ENCODE assay signal across 17 cellular contexts in the genomic region with DNA sequence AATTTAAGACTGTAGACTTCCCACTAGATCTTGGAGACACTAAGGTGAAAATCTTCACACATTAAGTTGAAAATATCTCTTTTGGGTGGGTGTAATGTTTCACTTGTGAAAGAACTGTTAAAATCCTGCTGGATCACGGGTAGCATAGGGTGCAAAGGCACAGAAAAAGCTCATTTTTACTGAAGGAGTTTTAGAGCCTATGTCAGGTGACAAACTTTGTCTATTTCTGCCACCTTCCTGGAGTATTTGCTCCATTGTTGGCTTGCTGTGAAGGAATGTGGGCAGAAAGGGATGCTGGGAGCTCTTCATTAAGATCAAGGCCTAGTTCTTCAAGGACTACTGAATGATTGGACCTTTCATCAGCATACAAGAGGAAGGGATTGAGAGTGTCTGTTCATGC.
DNase-seq lines count a peak whose midpoint lies in the region; ATAC-seq, FAIRE-seq and TF ChIP-seq lines count a peak whose summit lies in the region.
"Had no signal": no experiment of that assay in that cellular context is flagged by ENCODE, and none has a peak within 500 bp of the region (broad histone marks: within the 10 kb centered on the region; RNA-seq: fewer than 3 reads in every experiment).

No MANE protein-coding gene starts in this region.

- H4K8ac ChIP-seq in H1 (ENCODE audit: extremely low read depth, insufficient read depth, low read length) (no peak overlapping the region), mesenchymal stem cell (ENCODE audit: low read length) (no peak overlapping the region)

- H3K14ac ChIP-seq in H1 (ENCODE audit: insufficient read length): no peak overlapping the region
- H3K14ac ChIP-seq in mesenchymal stem cell (ENCODE audit: low read length in 2 of 2): no peak overlapping the region

- TF ChIP-seq CTCF in WTC11 (IDR thresholded peaks at IDR 0.05) (no peak), H1 (IDR thresholded peaks at IDR 0.05; ENCODE audit: control extremely low read depth in 1 of 3, insufficient read depth in 1 of 3, low read depth in 1 of 3, low read length in 3 of 3) (no peak), WERI-Rb-1 (IDR thresholded peaks at IDR 0.05; ENCODE audit: low read depth, low read length) (no peak)

- H3K27me3 ChIP-seq in H1 (replicated peaks in 1 of 4; ENCODE audit: control insufficient read depth in 3 of 4, extremely low read depth in 1 of 4, insufficient read depth in 3 of 4, low read length in 3 of 4) (no peaks in the 10 kb centered on the region), mesenchymal stem cell (ENCODE audit: control insufficient read depth in 1 of 2, insufficient read depth in 1 of 2, low read length in 2 of 2) (no peaks in the 10 kb centered on the region), WERI-Rb-1 (ENCODE audit: insufficient read depth, low read depth, severe bottlenecking) (no peaks in the 10 kb centered on the region)

- ATAC-seq in WTC11 (no peak), GM19452 (IDR thresholded peaks at IDR 0.05; ENCODE audit: unreplicated experiment) (no peak), HG03432 (IDR thresholded peaks at IDR 0.05; ENCODE audit: unreplicated experiment) (no peak)

- H3K27ac ChIP-seq in H1 (ENCODE audit: low read depth, low read length) (no peak overlapping the region), mesenchymal stem cell (ENCODE audit: low read length, poor library complexity, severe bottlenecking) (no peak overlapping the region), substantia nigra (ENCODE audit: low read depth, low read length, poor library complexity, severe bottlenecking) (peak overlapping the region; percentile 96), WERI-Rb-1 (no peak overlapping the region)

- peak overlapping the region; percentile 71 for H2BK12ac ChIP-seq in H1 (ENCODE audit: low read depth, low read length)
- H2BK12ac ChIP-seq in mesenchymal stem cell (ENCODE audit: low read length in 2 of 2): no peak overlapping the region

- no peak overlapping the region for H3K56ac ChIP-seq in H1 (replicated peaks; ENCODE audit: insufficient read length, low read depth, low read length)

- no peak overlapping the region for H4K5ac ChIP-seq in H1 (ENCODE audit: insufficient read length, low read depth, low read length)

- H3K36me3 ChIP-seq in H1 (ENCODE audit: control insufficient read depth in 2 of 4, insufficient read depth in 4 of 4, low read length in 3 of 4) (no peaks in the 10 kb centered on the region), mesenchymal stem cell (ENCODE audit: control insufficient read depth in 1 of 2, insufficient read depth in 2 of 2, low read depth in 1 of 2, low read length in 2 of 2) (no peaks in the 10 kb centered on the region), WERI-Rb-1 (no peaks in the 10 kb centered on the region)

- peak overlapping the region in 1 of 2 experiments; percentile 54; a peak in 1 of 4 replicates for H3K4me2 ChIP-seq in H1 (ENCODE audit: insufficient read depth in 1 of 2, low read depth in 2 of 2, low read length in 2 of 2)
- no peak overlapping the region for H3K4me2 ChIP-seq in mesenchymal stem cell (ENCODE audit: low read length, poor library complexity, severe bottlenecking)

- H2AK5ac ChIP-seq in H1 (ENCODE audit: low read depth, low read length) (no peak overlapping the region), mesenchymal stem cell (ENCODE audit: low read length, severe bottlenecking) (peak overlapping the region; percentile 49)

- POLR2A ChIA-PET in WTC11 (lab: Charles Lee) (interaction anchor here (1.3 kb wide), 1 partner anchor 8 kb away, joined by 4 read pairs; no protein-coding TSS in a partner anchor), H1 (lab: Charles Lee; ENCODE audit: partially characterized antibody) (interaction anchor here (0.7 to 4.8 kb wide), 7 partner anchors 8 to 119 kb away, joined by 3 to 24 read pairs (median 5); no protein-coding TSS in a partner anchor)

- CTCF ChIA-PET in WTC11 (lab: Charles Lee) (interaction anchor here (0.6 to 1.8 kb wide), 4 partner anchors 13 to 115 kb away, joined by 3 to 4 read pairs (median 4); no protein-coding TSS in a partner anchor), H1 (lab: Charles Lee; ENCODE audit: partially characterized antibody) (interaction anchor here (1.4 to 2.8 kb wide), 7 partner anchors 10 to 264 kb away, joined by 3 to 10 read pairs (median 5); no protein-coding TSS in a partner anchor)

- TF ChIP-seq RAD21 in H1 (IDR thresholded peaks at IDR 0.05 in 1 of 2, conservative IDR thresholded peaks at IDR 0.05 in 1 of 2; ENCODE audit: low read depth in 2 of 2, low read length in 2 of 2): no peak

- H3K4me3 Mint-ChIP-seq in WTC11: no peak overlapping the region
- H3K4me3 Mint-ChIP-seq in T-helper 2 cell treated with Interferon-gamma antibody and Interleukin-4, amounts not matched to agents 5 μg/mL and 100 μg/mL, for 36 hours: no peak overlapping the region
- H3K4me3 Mint-ChIP-seq: CD4-positive, alpha-beta T cell had no signal

- H2AFZ ChIP-seq in H1 (ENCODE audit: low read length) (no peak overlapping the region), mesenchymal stem cell (ENCODE audit: low read depth, low read length) (no peak overlapping the region)

- DNase-seq in WTC11 (ENCODE audit: low spot score): no peak
- no peak for DNase-seq in H1 (ENCODE audit: low read depth in 1 of 2, low spot score in 2 of 2)
- DNase-seq in mesenchymal stem cell: no peak
- DNase-seq in substantia nigra (lab: John Stamatoyannopoulos, UW): no peak
- DNase-seq in T-helper 2 cell treated with Interferon-gamma antibody and Interleukin-4, amounts not matched to agents 5 μg/mL and 100 μg/mL, for 36 hours (ENCODE audit: low spot score): no peak
- DNase-seq in WERI-Rb-1: no peak
- DNase-seq: CD4-positive, alpha-beta T cell; EL; H7; NCI-H1105 treated with DMSO at 0.1 percent for 48 hours; NCI-H187; NCI-H446; NCI-H69; NK-92 treated with Interleukin-12 subunit alpha and Interleukin-12 subunit beta, amount 100 ng/mL, for 24 hours; RPMI8226 had no signal

- H3K4me1 ChIP-seq in H1 (replicated peaks in 1 of 4; ENCODE audit: control insufficient read depth in 3 of 4, insufficient read depth in 4 of 4, low read length in 3 of 4): peaks cover 13 to 30% (median 21%) of the 10 kb centered on the region in 4 experiments; a peak in 6 of 7 replicates
- H3K4me1 ChIP-seq in mesenchymal stem cell (ENCODE audit: control insufficient read depth, insufficient read depth, low read depth, low read length): peaks cover 8% of the 10 kb centered on the region

- H3K4me3 ChIP-seq in H1 (ENCODE audit: extremely low read depth in 1 of 4, insufficient read depth in 2 of 4, low read depth in 3 of 4, low read length in 4 of 4) (no peak overlapping the region), mesenchymal stem cell (ENCODE audit: insufficient read depth in 1 of 2, low read depth in 1 of 2, low read length in 2 of 2) (no peak overlapping the region), WERI-Rb-1 (ENCODE audit: low read depth, low read length) (no peak overlapping the region)

- H3K18ac ChIP-seq in H1 (ENCODE audit: extremely low read depth, low read length) (peak overlapping the region; percentile 26; the same call in 1 of the 2 replicates), mesenchymal stem cell (ENCODE audit: low read depth in 1 of 2, low read length in 2 of 2) (no peak overlapping the region)

- H2BK15ac ChIP-seq in H1 (ENCODE audit: low read length) (peak overlapping the region; percentile 0; the same call in 1 of the 2 replicates), mesenchymal stem cell (ENCODE audit: low read depth, poor library complexity, severe bottlenecking) (no peak overlapping the region)

- H4K91ac ChIP-seq in H1 (replicated peaks; ENCODE audit: insufficient read length, low read length): no peak overlapping the region
- H4K91ac ChIP-seq in mesenchymal stem cell (ENCODE audit: low read length): no peak overlapping the region

- peaks cover 76% of the 10 kb centered on the region for H3K4me1 Mint-ChIP-seq in WTC11
- no peaks in the 10 kb centered on the region for H3K4me1 Mint-ChIP-seq in T-helper 2 cell treated with Interferon-gamma antibody and Interleukin-4, amounts not matched to agents 5 μg/mL and 100 μg/mL, for 36 hours (ENCODE audit: low read depth)

- FAIRE-seq in H1 (lab: Jason Lieb, UNC): peak; percentile 63

- no peak for TF ChIP-seq EP300 in H1 (IDR thresholded peaks at IDR 0.05; ENCODE audit: borderline replicate concordance in 1 of 2, low read depth in 2 of 2, low read length in 2 of 2)

- H3K23me2 ChIP-seq in H1 (ENCODE audit: low read depth, low read length): peaks cover 3% of the 10 kb centered on the region; the same call in 1 of the 2 replicates

- H2BK5ac ChIP-seq in H1 (ENCODE audit: low read depth, low read length) (peak overlapping the region; percentile 55; the same call in 1 of the 2 replicates), mesenchymal stem cell (ENCODE audit: low read depth, low read length, poor library complexity, severe bottlenecking) (no peak overlapping the region)

- H3K9me3 ChIP-seq in H1 (ENCODE audit: insufficient read depth in 2 of 2, low read depth in 1 of 2, low read length in 1 of 2) (no peaks in the 10 kb centered on the region), mesenchymal stem cell (ENCODE audit: control insufficient read depth, low read length) (no peaks in the 10 kb centered on the region), WERI-Rb-1 (ENCODE audit: severe bottlenecking) (no peaks in the 10 kb centered on the region)

- no peaks in the 10 kb centered on the region for H3K27me3 Mint-ChIP-seq in WTC11 (ENCODE audit: low read depth)
- H3K27me3 Mint-ChIP-seq in T-helper 2 cell treated with Interferon-gamma antibody and Interleukin-4, amounts not matched to agents 5 μg/mL and 100 μg/mL, for 36 hours (ENCODE audit: low read depth): peaks cover 7% of the 10 kb centered on the region

- peaks cover 4% of the 10 kb centered on the region; the same call in 1 of the 2 replicates for H3K9me3 Mint-ChIP-seq in WTC11
- no peaks in the 10 kb centered on the region for H3K9me3 Mint-ChIP-seq in T-helper 2 cell treated with Interferon-gamma antibody and Interleukin-4, amounts not matched to agents 5 μg/mL and 100 μg/mL, for 36 hours
- H3K9me3 Mint-ChIP-seq: CD4-positive, alpha-beta T cell had no signal

- 90% methylated on average over 1 of the region's 1 CpG; no CpG with 5 or more reads in 1 of the 2 experiments for WGBS in H1 (ENCODE audit: extremely low coverage in 1 of 2, insufficient coverage in 1 of 2, insufficient read length in 1 of 2, insufficient replicate concordance in 2 of 2, low coverage in 1 of 2, low lambda C conversion rate in 2 of 2, missing lambda C conversion rate in 1 of 2), 2 experiments
- WGBS in mesenchymal stem cell: 100% methylated on average over 1 of the region's 1 CpG

- no peak overlapping the region for H2BK120ac ChIP-seq in H1 (replicated peaks; ENCODE audit: low read depth, low read length)
- H2BK120ac ChIP-seq in mesenchymal stem cell (ENCODE audit: low read depth, low read length): no peak overlapping the region

- no peaks in the 10 kb centered on the region for H3K36me3 Mint-ChIP-seq in WTC11
- no peaks in the 10 kb centered on the region for H3K36me3 Mint-ChIP-seq in T-helper 2 cell treated with Interferon-gamma antibody and Interleukin-4, amounts not matched to agents 5 μg/mL and 100 μg/mL, for 36 hours (ENCODE audit: low read depth)

- H3K27ac Mint-ChIP-seq in WTC11: peak overlapping the region; percentile 79
- H3K27ac Mint-ChIP-seq in T-helper 2 cell treated with Interferon-gamma antibody and Interleukin-4, amounts not matched to agents 5 μg/mL and 100 μg/mL, for 36 hours: no peak overlapping the region
- H3K27ac Mint-ChIP-seq: CD4-positive, alpha-beta T cell had no signal

- H3K9ac ChIP-seq in H1 (replicated peaks in 1 of 4; ENCODE audit: extremely low read depth in 1 of 4, low read depth in 3 of 4, low read length in 3 of 4): no peak overlapping the region
- no peak overlapping the region for H3K9ac ChIP-seq in mesenchymal stem cell (ENCODE audit: low read length)

- no peaks in the 10 kb centered on the region for H4K20me1 ChIP-seq in H1 (replicated peaks in 1 of 2; ENCODE audit: control insufficient read depth in 1 of 2, insufficient read depth in 2 of 2, low read length in 2 of 2)

- H3K79me2 ChIP-seq in H1 (ENCODE audit: control insufficient read depth in 1 of 2, insufficient read depth in 2 of 2, low read length in 2 of 2): peaks cover 0 to 81% of the 10 kb centered on the region in 2 experiments; a peak in 3 of 4 replicates

- H3K4ac ChIP-seq in H1 (replicated peaks; ENCODE audit: insufficient read length, low read depth, low read length) (no peak overlapping the region), mesenchymal stem cell (ENCODE audit: low read depth in 1 of 2, low read length in 2 of 2) (no peak overlapping the region)

- TF ChIP-seq POLR2A in H1 (IDR thresholded peaks at IDR 0.05; ENCODE audit: control extremely low read depth in 1 of 2, low read depth in 2 of 2, low read length in 2 of 2): no peak

- no peak overlapping the region for H2BK20ac ChIP-seq in H1 (ENCODE audit: low read length)

- H3K79me1 ChIP-seq in H1 (ENCODE audit: low read depth, low read length) (peaks cover 6% of the 10 kb centered on the region; the same call in 1 of the 2 replicates), mesenchymal stem cell (replicated peaks; ENCODE audit: low read length, poor library complexity, severe bottlenecking) (peaks cover 43% of the 10 kb centered on the region)

- H3K23ac ChIP-seq in H1 (ENCODE audit: insufficient read length) (no peak overlapping the region), mesenchymal stem cell (ENCODE audit: low read length in 2 of 2) (no peak overlapping the region)

Comparison
In these comparisons a context has a peak if more than half of its experiments do, and no peak if none do; other contexts are left out.
1. Of the 9 proteins assayed by ChIP-seq in both WTC11 and H1: peak only in WTC11: none; only in H1: TEAD4; in both: none; in neither: 8.